9 cellular contexts compared by ENCODE assay signal in genomic region chr7:100556541-100556940, GRCh38. TPM values are rescaled to one million over a fixed set of nuclear protein-coding genes. Genes with fewer than 3 reads are reported as not detected.
A peak's percentile ranks its signal among the peaks of the same experiment; 100 is the strongest.
DNase-seq lines count a peak whose midpoint lies in the region; ATAC-seq lines count a peak whose summit lies in the region.
"Had no signal": no experiment of that assay in that cellular context is flagged by ENCODE, and none has a peak within 500 bp of the region (broad histone marks: within the 10 kb centered on the region; RNA-seq: fewer than 3 reads in every experiment).

No MANE protein-coding gene starts in this region.

- no peak for DNase-seq in activated CD4-positive, alpha-beta memory T cell treated with anti-CD3 and anti-CD28 coated beads, Interleukin-2, amount 10 ng/mL, durations not matched to agents 7 days and 5 days
- no peak for DNase-seq in activated CD4-positive, alpha-beta memory T cell treated with anti-CD3 and anti-CD28 coated beads for 36 hours
- DNase-seq in activated naive CD8-positive, alpha-beta T cell treated with anti-CD3 and anti-CD28 coated beads for 36 hours, result no peak
- DNase-seq in sciatic nerve (ENCODE audit: low spot score) (no peak), NCI-H1930 (lab: John Stamatoyannopoulos, UW) (no peak)
- DNase-seq: SHP77 had no signal

- H3K27me3 Mint-ChIP-seq in activated CD4-positive, alpha-beta memory T cell treated with anti-CD3 and anti-CD28 coated beads, Interleukin-2, amount 10 ng/mL, durations not matched to agents 7 days and 5 days, result no peaks in the 10 kb centered on the region
- no peaks in the 10 kb centered on the region for H3K27me3 Mint-ChIP-seq in activated CD4-positive, alpha-beta memory T cell treated with anti-CD3 and anti-CD28 coated beads for 36 hours
- H3K27me3 Mint-ChIP-seq in activated naive CD8-positive, alpha-beta T cell treated with anti-CD3 and anti-CD28 coated beads for 36 hours, result no peaks in the 10 kb centered on the region
- H3K27me3 Mint-ChIP-seq: memory B cell had no signal

- intact Hi-C loops in activated CD4-positive, alpha-beta memory T cell treated with anti-CD3 and anti-CD28 coated beads for 36 hours (cut with micrococcal nuclease), result no loop called here
- intact Hi-C loops in sciatic nerve (cut with DNase I), result no loop called here

- H3K4me3 Mint-ChIP-seq in activated CD4-positive, alpha-beta memory T cell treated with anti-CD3 and anti-CD28 coated beads, Interleukin-2, amount 10 ng/mL, durations not matched to agents 7 days and 5 days, result no peak overlapping the region
- H3K4me3 Mint-ChIP-seq in activated CD4-positive, alpha-beta memory T cell treated with anti-CD3 and anti-CD28 coated beads for 36 hours, result no peak overlapping the region
- no peak overlapping the region for H3K4me3 Mint-ChIP-seq in activated naive CD8-positive, alpha-beta T cell treated with anti-CD3 and anti-CD28 coated beads for 36 hours
- H3K4me3 Mint-ChIP-seq: memory B cell had no signal

- no peaks in the 10 kb centered on the region for H3K9me3 Mint-ChIP-seq in activated CD4-positive, alpha-beta memory T cell treated with anti-CD3 and anti-CD28 coated beads, Interleukin-2, amount 10 ng/mL, durations not matched to agents 7 days and 5 days
- no peaks in the 10 kb centered on the region for H3K9me3 Mint-ChIP-seq in activated CD4-positive, alpha-beta memory T cell treated with anti-CD3 and anti-CD28 coated beads for 36 hours
- H3K9me3 Mint-ChIP-seq in activated naive CD8-positive, alpha-beta T cell treated with anti-CD3 and anti-CD28 coated beads for 36 hours, result no peaks in the 10 kb centered on the region
- H3K9me3 Mint-ChIP-seq: memory B cell had no signal

- ATAC-seq in sciatic nerve (peak; percentile 25), HG02571 (IDR thresholded peaks at IDR 0.05; ENCODE audit: unreplicated experiment) (no peak)

- CTCF ChIA-PET in activated CD4-positive, alpha-beta memory T cell treated with anti-CD3 and anti-CD28 coated beads, Interleukin-2, amount 10 ng/mL, durations not matched to agents 7 days and 5 days (lab: Charles Lee), result interaction anchor here (0.6 to 11.1 kb wide), 3 partner anchors 10 to 604 kb away, joined by 3 to 144 read pairs (median 6); no protein-coding TSS in a partner anchor
- CTCF ChIA-PET in activated CD4-positive, alpha-beta memory T cell treated with anti-CD3 and anti-CD28 coated beads for 36 hours (lab: Charles Lee), result interaction anchor here (1.0 to 7.3 kb wide), 5 partner anchors 8 to 136 kb away, joined by 3 to 132 read pairs (median 4); partner anchors contain the start of gene AGFG2

- POLR2A ChIA-PET in activated CD4-positive, alpha-beta memory T cell treated with anti-CD3 and anti-CD28 coated beads, Interleukin-2, amount 10 ng/mL, durations not matched to agents 7 days and 5 days (lab: Charles Lee), result interaction anchor here (0.6 to 1.1 kb wide), 4 partner anchors 8 to 80 kb away, joined by 3 to 4 read pairs (median 4); partner anchors contain the start of genes FBXO24 and LRCH4
- POLR2A ChIA-PET in activated CD4-positive, alpha-beta memory T cell treated with anti-CD3 and anti-CD28 coated beads for 36 hours (lab: Charles Lee), result interaction anchor here (1.2 kb wide), 1 partner anchor 13 kb away, joined by 4 read pairs; no protein-coding TSS in a partner anchor

- H3K4me1 Mint-ChIP-seq in activated CD4-positive, alpha-beta memory T cell treated with anti-CD3 and anti-CD28 coated beads, Interleukin-2, amount 10 ng/mL, durations not matched to agents 7 days and 5 days, result peaks cover 18% of the 10 kb centered on the region
- H3K4me1 Mint-ChIP-seq in activated CD4-positive, alpha-beta memory T cell treated with anti-CD3 and anti-CD28 coated beads for 36 hours (ENCODE audit: low read depth), result peaks cover 11% of the 10 kb centered on the region
- H3K4me1 Mint-ChIP-seq in activated naive CD8-positive, alpha-beta T cell treated with anti-CD3 and anti-CD28 coated beads for 36 hours, result peaks cover 10% of the 10 kb centered on the region

- H3K27ac Mint-ChIP-seq in activated CD4-positive, alpha-beta memory T cell treated with anti-CD3 and anti-CD28 coated beads, Interleukin-2, amount 10 ng/mL, durations not matched to agents 7 days and 5 days, result peak overlapping the region; percentile 31
- H3K27ac Mint-ChIP-seq in activated CD4-positive, alpha-beta memory T cell treated with anti-CD3 and anti-CD28 coated beads for 36 hours, result no peak overlapping the region
- H3K27ac Mint-ChIP-seq in activated naive CD8-positive, alpha-beta T cell treated with anti-CD3 and anti-CD28 coated beads for 36 hours, result peak overlapping the region; percentile 7
- H3K27ac Mint-ChIP-seq: memory B cell had no signal

- peaks cover 47% of the 10 kb centered on the region for H3K36me3 Mint-ChIP-seq in activated CD4-positive, alpha-beta memory T cell treated with anti-CD3 and anti-CD28 coated beads, Interleukin-2, amount 10 ng/mL, durations not matched to agents 7 days and 5 days (ENCODE audit: low read depth)
- H3K36me3 Mint-ChIP-seq in activated CD4-positive, alpha-beta memory T cell treated with anti-CD3 and anti-CD28 coated beads for 36 hours, result peaks cover 41% of the 10 kb centered on the region
- peaks cover 16% of the 10 kb centered on the region for H3K36me3 Mint-ChIP-seq in activated naive CD8-positive, alpha-beta T cell treated with anti-CD3 and anti-CD28 coated beads for 36 hours

RNA-seq across cellular contexts. Expression of gene SAP25, which starts 17.2 kb away (rescaled TPM):
- total RNA-seq in activated CD4-positive, alpha-beta memory T cell treated with anti-CD3 and anti-CD28 coated beads, Interleukin-2, amount 10 ng/mL, durations not matched to agents 7 days and 5 days, result 10 to 100 TPM; 29.1 to 30.0 TPM
- 10 to 100 TPM in 1 of 2 experiments, 1 to 10 TPM in 1; 9.9 to 11.4 TPM for total RNA-seq in activated CD4-positive, alpha-beta memory T cell treated with anti-CD3 and anti-CD28 coated beads for 36 hours
- 1 to 10 TPM; 4.4 to 6.0 TPM for total RNA-seq in activated naive CD8-positive, alpha-beta T cell treated with anti-CD3 and anti-CD28 coated beads for 36 hours
- total RNA-seq in sciatic nerve, result 13.6 TPM
- total RNA-seq: skeletal muscle tissue had no signal

RNA-seq across cellular contexts. Expression of gene AGFG2, which starts 17.5 kb away (rescaled TPM):
- 10 to 100 TPM; 53.9 to 59.8 TPM for total RNA-seq in activated CD4-positive, alpha-beta memory T cell treated with anti-CD3 and anti-CD28 coated beads, Interleukin-2, amount 10 ng/mL, durations not matched to agents 7 days and 5 days
- 10 to 100 TPM; 60.9 to 62.5 TPM for total RNA-seq in activated CD4-positive, alpha-beta memory T cell treated with anti-CD3 and anti-CD28 coated beads for 36 hours
- 10 to 100 TPM; 52.4 to 55.4 TPM for total RNA-seq in activated naive CD8-positive, alpha-beta T cell treated with anti-CD3 and anti-CD28 coated beads for 36 hours
- 30.6 TPM for total RNA-seq in sciatic nerve

RNA-seq across cellular contexts. Expression of gene LRCH4, which starts 29.4 kb away (rescaled TPM):
- total RNA-seq in activated CD4-positive, alpha-beta memory T cell treated with anti-CD3 and anti-CD28 coated beads, Interleukin-2, amount 10 ng/mL, durations not matched to agents 7 days and 5 days, result 100 to 1,000 TPM; 199 to 204 TPM
- total RNA-seq in activated CD4-positive, alpha-beta memory T cell treated with anti-CD3 and anti-CD28 coated beads for 36 hours, result 10 to 100 TPM; 93.4 to 97.7 TPM
- 10 to 100 TPM; 65.6 to 68.1 TPM for total RNA-seq in activated naive CD8-positive, alpha-beta T cell treated with anti-CD3 and anti-CD28 coated beads for 36 hours
- total RNA-seq in sciatic nerve, result 75.7 TPM

RNA-seq across cellular contexts. Expression of gene FBXO24, which starts 29.6 kb away (rescaled TPM):
- 1 to 10 TPM; 1.8 to 2.7 TPM for total RNA-seq in activated CD4-positive, alpha-beta memory T cell treated with anti-CD3 and anti-CD28 coated beads, Interleukin-2, amount 10 ng/mL, durations not matched to agents 7 days and 5 days
- total RNA-seq in activated CD4-positive, alpha-beta memory T cell treated with anti-CD3 and anti-CD28 coated beads for 36 hours, result 1 to 10 TPM; 2.2 to 2.6 TPM
- under 1 TPM; 0.54 to 0.80 TPM for total RNA-seq in activated naive CD8-positive, alpha-beta T cell treated with anti-CD3 and anti-CD28 coated beads for 36 hours
- total RNA-seq in sciatic nerve, result 1.2 TPM

RNA-seq across cellular contexts. Expression of gene PCOLCE, which starts 45.6 kb away (rescaled TPM):
- total RNA-seq in activated CD4-positive, alpha-beta memory T cell treated with anti-CD3 and anti-CD28 coated beads, Interleukin-2, amount 10 ng/mL, durations not matched to agents 7 days and 5 days, result 10 to 100 TPM; 16.0 to 18.7 TPM
- total RNA-seq in activated CD4-positive, alpha-beta memory T cell treated with anti-CD3 and anti-CD28 coated beads for 36 hours, result 10 to 100 TPM in 1 of 2 experiments, 1 to 10 TPM in 1; 9.2 to 11.0 TPM
- total RNA-seq in activated naive CD8-positive, alpha-beta T cell treated with anti-CD3 and anti-CD28 coated beads for 36 hours, result 1 to 10 TPM; 4.0 TPM
- 138 TPM for total RNA-seq in sciatic nerve
